1 cellular context compared by ENCODE assay signal in genomic region chr22:17724678-17725464, GRCh38.
TF ChIP-seq lines count a peak whose summit lies in the region.

No MANE protein-coding gene starts in this region.

TF ChIP-seq in GM23338, 12 proteins besides CTCF, POLR2A, EP300 and RAD21 (continued from another document):
- TF ChIP-seq, protein P1, sequence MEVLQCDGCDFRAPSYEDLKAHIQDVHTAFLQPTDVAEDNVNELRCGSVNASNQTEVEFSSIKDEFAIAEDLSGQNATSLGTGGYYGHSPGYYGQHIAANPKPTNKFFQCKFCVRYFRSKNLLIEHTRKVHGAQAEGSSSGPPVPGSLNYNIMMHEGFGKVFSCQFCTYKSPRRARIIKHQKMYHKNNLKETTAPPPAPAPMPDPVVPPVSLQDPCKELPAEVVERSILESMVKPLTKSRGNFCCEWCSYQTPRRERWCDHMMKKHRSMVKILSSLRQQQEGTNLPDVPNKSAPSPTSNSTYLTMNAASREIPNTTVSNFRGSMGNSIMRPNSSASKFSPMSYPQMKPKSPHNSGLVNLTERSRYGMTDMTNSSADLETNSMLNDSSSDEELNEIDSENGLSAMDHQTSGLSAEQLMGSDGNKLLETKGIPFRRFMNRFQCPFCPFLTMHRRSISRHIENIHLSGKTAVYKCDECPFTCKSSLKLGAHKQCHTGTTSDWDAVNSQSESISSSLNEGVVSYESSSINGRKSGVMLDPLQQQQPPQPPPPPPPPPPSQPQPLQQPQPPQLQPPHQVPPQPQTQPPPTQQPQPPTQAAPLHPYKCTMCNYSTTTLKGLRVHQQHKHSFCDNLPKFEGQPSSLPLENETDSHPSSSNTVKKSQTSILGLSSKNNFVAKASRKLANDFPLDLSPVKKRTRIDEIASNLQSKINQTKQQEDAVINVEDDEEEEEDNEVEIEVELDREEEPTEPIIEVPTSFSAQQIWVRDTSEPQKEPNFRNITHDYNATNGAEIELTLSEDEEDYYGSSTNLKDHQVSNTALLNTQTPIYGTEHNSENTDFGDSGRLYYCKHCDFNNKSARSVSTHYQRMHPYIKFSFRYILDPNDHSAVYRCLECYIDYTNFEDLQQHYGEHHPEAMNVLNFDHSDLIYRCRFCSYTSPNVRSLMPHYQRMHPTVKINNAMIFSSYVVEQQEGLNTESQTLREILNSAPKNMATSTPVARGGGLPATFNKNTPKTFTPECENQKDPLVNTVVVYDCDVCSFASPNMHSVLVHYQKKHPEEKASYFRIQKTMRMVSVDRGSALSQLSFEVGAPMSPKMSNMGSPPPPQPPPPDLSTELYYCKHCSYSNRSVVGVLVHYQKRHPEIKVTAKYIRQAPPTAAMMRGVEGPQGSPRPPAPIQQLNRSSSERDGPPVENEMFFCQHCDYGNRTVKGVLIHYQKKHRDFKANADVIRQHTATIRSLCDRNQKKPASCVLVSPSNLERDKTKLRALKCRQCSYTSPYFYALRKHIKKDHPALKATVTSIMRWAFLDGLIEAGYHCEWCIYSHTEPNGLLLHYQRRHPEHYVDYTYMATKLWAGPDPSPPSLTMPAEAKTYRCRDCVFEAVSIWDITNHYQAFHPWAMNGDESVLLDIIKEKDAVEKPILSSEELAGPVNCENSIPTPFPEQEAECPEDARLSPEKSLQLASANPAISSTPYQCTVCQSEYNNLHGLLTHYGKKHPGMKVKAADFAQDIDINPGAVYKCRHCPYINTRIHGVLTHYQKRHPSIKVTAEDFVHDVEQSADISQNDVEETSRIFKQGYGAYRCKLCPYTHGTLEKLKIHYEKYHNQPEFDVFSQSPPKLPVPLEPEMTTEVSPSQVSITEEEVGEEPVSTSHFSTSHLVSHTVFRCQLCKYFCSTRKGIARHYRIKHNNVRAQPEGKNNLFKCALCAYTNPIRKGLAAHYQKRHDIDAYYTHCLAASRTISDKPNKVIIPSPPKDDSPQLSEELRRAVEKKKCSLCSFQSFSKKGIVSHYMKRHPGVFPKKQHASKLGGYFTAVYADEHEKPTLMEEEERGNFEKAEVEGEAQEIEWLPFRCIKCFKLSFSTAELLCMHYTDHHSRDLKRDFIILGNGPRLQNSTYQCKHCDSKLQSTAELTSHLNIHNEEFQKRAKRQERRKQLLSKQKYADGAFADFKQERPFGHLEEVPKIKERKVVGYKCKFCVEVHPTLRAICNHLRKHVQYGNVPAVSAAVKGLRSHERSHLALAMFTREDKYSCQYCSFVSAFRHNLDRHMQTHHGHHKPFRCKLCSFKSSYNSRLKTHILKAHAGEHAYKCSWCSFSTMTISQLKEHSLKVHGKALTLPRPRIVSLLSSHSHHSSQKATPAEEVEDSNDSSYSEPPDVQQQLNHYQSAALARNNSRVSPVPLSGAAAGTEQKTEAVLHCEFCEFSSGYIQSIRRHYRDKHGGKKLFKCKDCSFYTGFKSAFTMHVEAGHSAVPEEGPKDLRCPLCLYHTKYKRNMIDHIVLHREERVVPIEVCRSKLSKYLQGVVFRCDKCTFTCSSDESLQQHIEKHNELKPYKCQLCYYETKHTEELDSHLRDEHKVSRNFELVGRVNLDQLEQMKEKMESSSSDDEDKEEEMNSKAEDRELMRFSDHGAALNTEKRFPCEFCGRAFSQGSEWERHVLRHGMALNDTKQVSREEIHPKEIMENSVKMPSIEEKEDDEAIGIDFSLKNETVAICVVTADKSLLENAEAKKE (CRISPR knock-in tag; IDR thresholded peaks at IDR 0.05): no peak
- TF ChIP-seq ZNF331 (CRISPR knock-in tag; IDR thresholded peaks at IDR 0.05; ENCODE audit: low read depth) (no peak), NANOG (IDR thresholded peaks at IDR 0.05; ENCODE audit: borderline replicate concordance) (no peak), CREB1 (CRISPR knock-in tag; IDR thresholded peaks at IDR 0.05; ENCODE audit: low read depth) (no peak), POLR2AphosphoS5 (IDR thresholded peaks at IDR 0.05; ENCODE audit: low read depth) (no peak), EZH2phosphoT487 (IDR thresholded peaks at IDR 0.05; ENCODE audit: unreplicated experiment) (no peak), STAT1 (IDR thresholded peaks at IDR 0.05; ENCODE audit: unreplicated experiment) (no peak), EZH2 (IDR thresholded peaks at IDR 0.05; ENCODE audit: low read depth, unreplicated experiment) (no peak), ZNF114 (CRISPR knock-in tag; IDR thresholded peaks at IDR 0.05) (no peak), JUNB (IDR thresholded peaks at IDR 0.05; ENCODE audit: unreplicated experiment) (no peak)
